In genomic region chrX:24150051-24150790, GRCh38 we compare ENCODE assay signal across 1 cellular context.
TF ChIP-seq lines count a peak whose summit lies in the region.

No MANE protein-coding gene starts in this region.

TF ChIP-seq in WTC11, 78 proteins besides CTCF, POLR2A, EP300 and RAD21 (continued from another document):
- TF ChIP-seq, protein P1, sequence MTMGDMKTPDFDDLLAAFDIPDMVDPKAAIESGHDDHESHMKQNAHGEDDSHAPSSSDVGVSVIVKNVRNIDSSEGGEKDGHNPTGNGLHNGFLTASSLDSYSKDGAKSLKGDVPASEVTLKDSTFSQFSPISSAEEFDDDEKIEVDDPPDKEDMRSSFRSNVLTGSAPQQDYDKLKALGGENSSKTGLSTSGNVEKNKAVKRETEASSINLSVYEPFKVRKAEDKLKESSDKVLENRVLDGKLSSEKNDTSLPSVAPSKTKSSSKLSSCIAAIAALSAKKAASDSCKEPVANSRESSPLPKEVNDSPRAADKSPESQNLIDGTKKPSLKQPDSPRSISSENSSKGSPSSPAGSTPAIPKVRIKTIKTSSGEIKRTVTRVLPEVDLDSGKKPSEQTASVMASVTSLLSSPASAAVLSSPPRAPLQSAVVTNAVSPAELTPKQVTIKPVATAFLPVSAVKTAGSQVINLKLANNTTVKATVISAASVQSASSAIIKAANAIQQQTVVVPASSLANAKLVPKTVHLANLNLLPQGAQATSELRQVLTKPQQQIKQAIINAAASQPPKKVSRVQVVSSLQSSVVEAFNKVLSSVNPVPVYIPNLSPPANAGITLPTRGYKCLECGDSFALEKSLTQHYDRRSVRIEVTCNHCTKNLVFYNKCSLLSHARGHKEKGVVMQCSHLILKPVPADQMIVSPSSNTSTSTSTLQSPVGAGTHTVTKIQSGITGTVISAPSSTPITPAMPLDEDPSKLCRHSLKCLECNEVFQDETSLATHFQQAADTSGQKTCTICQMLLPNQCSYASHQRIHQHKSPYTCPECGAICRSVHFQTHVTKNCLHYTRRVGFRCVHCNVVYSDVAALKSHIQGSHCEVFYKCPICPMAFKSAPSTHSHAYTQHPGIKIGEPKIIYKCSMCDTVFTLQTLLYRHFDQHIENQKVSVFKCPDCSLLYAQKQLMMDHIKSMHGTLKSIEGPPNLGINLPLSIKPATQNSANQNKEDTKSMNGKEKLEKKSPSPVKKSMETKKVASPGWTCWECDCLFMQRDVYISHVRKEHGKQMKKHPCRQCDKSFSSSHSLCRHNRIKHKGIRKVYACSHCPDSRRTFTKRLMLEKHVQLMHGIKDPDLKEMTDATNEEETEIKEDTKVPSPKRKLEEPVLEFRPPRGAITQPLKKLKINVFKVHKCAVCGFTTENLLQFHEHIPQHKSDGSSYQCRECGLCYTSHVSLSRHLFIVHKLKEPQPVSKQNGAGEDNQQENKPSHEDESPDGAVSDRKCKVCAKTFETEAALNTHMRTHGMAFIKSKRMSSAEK (CRISPR knock-in tag; IDR thresholded peaks at IDR 0.05; ENCODE audit: borderline replicate concordance), result no peak
- TF ChIP-seq AR (CRISPR knock-in tag; IDR thresholded peaks at IDR 0.05) (no peak), TCF7 (CRISPR knock-in tag; IDR thresholded peaks at IDR 0.05; ENCODE audit: low read depth) (no peak)
- TF ChIP-seq, protein P2, sequence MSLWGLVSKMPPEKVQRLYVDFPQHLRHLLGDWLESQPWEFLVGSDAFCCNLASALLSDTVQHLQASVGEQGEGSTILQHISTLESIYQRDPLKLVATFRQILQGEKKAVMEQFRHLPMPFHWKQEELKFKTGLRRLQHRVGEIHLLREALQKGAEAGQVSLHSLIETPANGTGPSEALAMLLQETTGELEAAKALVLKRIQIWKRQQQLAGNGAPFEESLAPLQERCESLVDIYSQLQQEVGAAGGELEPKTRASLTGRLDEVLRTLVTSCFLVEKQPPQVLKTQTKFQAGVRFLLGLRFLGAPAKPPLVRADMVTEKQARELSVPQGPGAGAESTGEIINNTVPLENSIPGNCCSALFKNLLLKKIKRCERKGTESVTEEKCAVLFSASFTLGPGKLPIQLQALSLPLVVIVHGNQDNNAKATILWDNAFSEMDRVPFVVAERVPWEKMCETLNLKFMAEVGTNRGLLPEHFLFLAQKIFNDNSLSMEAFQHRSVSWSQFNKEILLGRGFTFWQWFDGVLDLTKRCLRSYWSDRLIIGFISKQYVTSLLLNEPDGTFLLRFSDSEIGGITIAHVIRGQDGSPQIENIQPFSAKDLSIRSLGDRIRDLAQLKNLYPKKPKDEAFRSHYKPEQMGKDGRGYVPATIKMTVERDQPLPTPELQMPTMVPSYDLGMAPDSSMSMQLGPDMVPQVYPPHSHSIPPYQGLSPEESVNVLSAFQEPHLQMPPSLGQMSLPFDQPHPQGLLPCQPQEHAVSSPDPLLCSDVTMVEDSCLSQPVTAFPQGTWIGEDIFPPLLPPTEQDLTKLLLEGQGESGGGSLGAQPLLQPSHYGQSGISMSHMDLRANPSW (CRISPR knock-in tag; conservative IDR thresholded peaks at IDR 0.05; ENCODE audit: low read depth), result no peak
- TF ChIP-seq, protein P3, sequence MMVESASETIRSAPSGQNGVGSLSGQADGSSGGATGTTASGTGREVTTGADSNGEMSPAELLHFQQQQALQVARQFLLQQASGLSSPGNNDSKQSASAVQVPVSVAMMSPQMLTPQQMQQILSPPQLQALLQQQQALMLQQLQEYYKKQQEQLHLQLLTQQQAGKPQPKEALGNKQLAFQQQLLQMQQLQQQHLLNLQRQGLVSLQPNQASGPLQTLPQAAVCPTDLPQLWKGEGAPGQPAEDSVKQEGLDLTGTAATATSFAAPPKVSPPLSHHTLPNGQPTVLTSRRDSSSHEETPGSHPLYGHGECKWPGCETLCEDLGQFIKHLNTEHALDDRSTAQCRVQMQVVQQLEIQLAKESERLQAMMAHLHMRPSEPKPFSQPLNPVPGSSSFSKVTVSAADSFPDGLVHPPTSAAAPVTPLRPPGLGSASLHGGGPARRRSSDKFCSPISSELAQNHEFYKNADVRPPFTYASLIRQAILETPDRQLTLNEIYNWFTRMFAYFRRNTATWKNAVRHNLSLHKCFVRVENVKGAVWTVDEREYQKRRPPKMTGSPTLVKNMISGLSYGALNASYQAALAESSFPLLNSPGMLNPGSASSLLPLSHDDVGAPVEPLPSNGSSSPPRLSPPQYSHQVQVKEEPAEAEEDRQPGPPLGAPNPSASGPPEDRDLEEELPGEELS (CRISPR knock-in tag; IDR thresholded peaks at IDR 0.05), result no peak
TF ChIP-seq in WTC11: peak in this region for 7.
